Comparison of ENCODE assay signal across 25 cellular contexts in genomic region chr12:122362758-122363157, GRCh38.
"Had no signal": no experiment of that assay in that cellular context is flagged by ENCODE, and none has a peak within 500 bp of the region (broad histone marks: within the 10 kb centered on the region; RNA-seq: fewer than 3 reads in every experiment).

No MANE protein-coding gene starts in this region.

- H3K4me3 ChIP-seq: coronary artery, hepatocyte, left ventricle myocardium inferior, lung, prostate gland, right lobe of liver, skin epidermis, testis, tibial nerve, upper lobe of right lung had no signal

- H3K27me3 ChIP-seq: foreskin keratinocyte, hepatocyte, right lobe of liver, testis, tibial nerve, upper lobe of right lung had no signal

- DNase-seq: effector CD4-positive, alpha-beta T cell; foreskin keratinocyte; kidney; left cardiac atrium; left ventricle myocardium inferior; mesenchymal stem cell; midbrain; naive B cell; occipital lobe; retina; right lobe of liver; stimulated activated CD4-positive, alpha-beta T cell treated with anti-CD3 and anti-CD28 coated beads, Interleukin-2, amount 100 ng/mL, for 24 hours; stimulated activated CD4-positive, alpha-beta T cell treated with anti-CD3 and anti-CD28 coated beads, Interleukin-4, amount 100 ng/mL, for 4 hours; stimulated activated naive B cell treated with anti-CD40 and anti-IgM and Interleukin-4, amounts not matched to agents 10 μg/mL and 1 μg/mL and 100 μg/mL, for 72 hours; stimulated activated naive CD8-positive, alpha-beta T cell treated with anti-CD3 and anti-CD28 coated beads, Interleukin-15, amount 100 ng/mL, for 72 hours; upper lobe of right lung had no signal

- H3K9ac ChIP-seq: parathyroid adenoma had no signal

- H3K4me1 ChIP-seq: prostate gland, right lobe of liver had no signal

- H3K9me3 ChIP-seq: left ventricle myocardium inferior, prostate gland, right lobe of liver, testis, tibial nerve, upper lobe of right lung had no signal

- H3K36me3 ChIP-seq: prostate gland had no signal

- H3K27ac ChIP-seq: coronary artery, foreskin keratinocyte, hepatocyte, left ventricle myocardium inferior, parathyroid adenoma, prostate gland, right lobe of liver, testis, tibial nerve, upper lobe of right lung had no signal

- ATAC-seq: foreskin keratinocyte; left cardiac atrium; right lobe of liver; stimulated activated naive B cell treated with anti-CD40 and anti-IgM and Interleukin-4, amounts not matched to agents 10 μg/mL and 1 μg/mL and 100 μg/mL, for 72 hours; stimulated activated naive CD8-positive, alpha-beta T cell treated with anti-CD3 and anti-CD28 coated beads, Interleukin-15, amount 100 ng/mL, for 72 hours; upper lobe of right lung had no signal

- FAIRE-seq: endothelial cell of umbilical vein, kidney had no signal

- H3K4me2 ChIP-seq: hepatocyte had no signal

- H2AFZ ChIP-seq: hepatocyte, parathyroid adenoma had no signal
